Comparison of ENCODE assay signal across 8 cellular contexts in the genomic region with DNA sequence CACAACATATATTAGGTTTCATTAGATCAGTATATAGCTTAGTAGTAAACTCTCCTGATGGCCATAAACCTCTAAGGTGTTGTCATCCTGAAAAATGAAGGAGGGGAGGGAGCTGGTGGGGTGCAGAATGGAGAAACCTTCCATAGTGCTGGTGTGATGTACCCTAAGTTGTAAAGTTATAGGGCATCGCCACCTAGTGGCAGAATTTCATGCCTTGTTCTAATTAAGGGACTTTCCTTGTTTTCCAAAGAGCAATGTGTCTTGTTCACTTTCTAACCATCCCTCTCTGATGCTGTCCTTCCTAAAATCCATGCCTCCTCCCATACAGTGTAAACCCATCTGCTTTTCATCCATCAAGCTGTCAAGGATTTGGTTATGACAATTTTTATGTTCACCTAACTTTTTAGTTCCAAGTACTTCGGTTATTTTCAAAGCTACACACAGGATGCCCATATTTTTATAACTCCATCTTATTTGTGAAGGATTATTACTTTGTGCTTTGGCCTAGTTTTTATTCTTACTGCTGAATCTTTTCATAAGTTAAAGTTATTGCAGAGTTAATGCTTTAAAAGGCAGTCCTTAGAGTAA. TPM values are rescaled to one million over a fixed set of nuclear protein-coding genes. Genes with fewer than 3 reads are reported as not detected.
DNase-seq lines count a peak whose midpoint lies in the region; ATAC-seq and TF ChIP-seq lines count a peak whose summit lies in the region.

No MANE protein-coding gene starts in this region.

- no peak overlapping the region for H3K4me3 ChIP-seq in HL-60 (replicated peaks; ENCODE audit: insufficient read depth, low read length)

- H3K4me3 Mint-ChIP-seq in immature natural killer cell: no peak overlapping the region

- DNase-seq in SIG-M5 treated with dmso at 0.1 percent for 504 hours (lab: John Stamatoyannopoulos, UW; ENCODE audit: unreplicated experiment) (peak; percentile 29), SIG-M5 (lab: John Stamatoyannopoulos, UW) (no peak), HL-60 (ENCODE audit: low read depth in 1 of 2, low spot score in 1 of 2) (peak in 1 of 2 experiments; percentile 54), amniotic stem cell (lab: John Stamatoyannopoulos, UW) (peak; percentile 41), immature natural killer cell (peak; percentile 29 to 48 (median 44)), D341Med (ENCODE audit: low spot score) (no peak)
- DNase-seq in stimulated activated CD4-positive, alpha-beta T cell treated with anti-CD3 and anti-CD28 coated beads, Interleukin-2, amount 100 ng/mL, for 48 hours: peak; percentile 44 to 46

- H3K27me3 ChIP-seq in HL-60 (ENCODE audit: insufficient read depth, poor library complexity, severe bottlenecking): no peaks in the 10 kb centered on the region

- H3K27ac ChIP-seq in HL-60 (replicated peaks): no peak overlapping the region

- peaks cover 1 to 19% (median 2%) of the 10 kb centered on the region in 3 donors for H3K27me3 Mint-ChIP-seq in immature natural killer cell (ENCODE audit: low read depth in 3 of 3)

- H3K4me1 Mint-ChIP-seq in immature natural killer cell: peaks cover 19 to 23% of the 10 kb centered on the region in 2 donors

- H3K36me3 Mint-ChIP-seq in immature natural killer cell: peaks cover 0 to 3% (median 3%) of the 10 kb centered on the region in 3 donors

- no peaks in the 10 kb centered on the region for H3K9me3 Mint-ChIP-seq in immature natural killer cell

- peak; percentile 39 for ATAC-seq in SK-N-SH treated with all-trans-retinoic acid at 6 μM for 48 hours

- H3K27ac Mint-ChIP-seq in immature natural killer cell: peak overlapping the region in 1 of 6 donors; percentile 24

- peak; percentile 22 for TF ChIP-seq CTCF in HL-60 (IDR thresholded peaks at IDR 0.05; ENCODE audit: insufficient read depth, low read length)

TF ChIP-seq in SK-N-SH treated with all-trans-retinoic acid at 6 μM for 48 hours, 23 proteins besides CTCF, POLR2A, EP300 and RAD21:
- TF ChIP-seq OSR1 (CRISPR knock-in tag; IDR thresholded peaks at IDR 0.05): no peak
- no peak for TF ChIP-seq CSDC2 (CRISPR knock-in tag; IDR thresholded peaks at IDR 0.05)
- TF ChIP-seq TCF4 (CRISPR knock-in tag; IDR thresholded peaks at IDR 0.05; ENCODE audit: borderline replicate concordance): no peak
- no peak for TF ChIP-seq ZNF8 (CRISPR knock-in tag; IDR thresholded peaks at IDR 0.05)
- TF ChIP-seq, protein P1, sequence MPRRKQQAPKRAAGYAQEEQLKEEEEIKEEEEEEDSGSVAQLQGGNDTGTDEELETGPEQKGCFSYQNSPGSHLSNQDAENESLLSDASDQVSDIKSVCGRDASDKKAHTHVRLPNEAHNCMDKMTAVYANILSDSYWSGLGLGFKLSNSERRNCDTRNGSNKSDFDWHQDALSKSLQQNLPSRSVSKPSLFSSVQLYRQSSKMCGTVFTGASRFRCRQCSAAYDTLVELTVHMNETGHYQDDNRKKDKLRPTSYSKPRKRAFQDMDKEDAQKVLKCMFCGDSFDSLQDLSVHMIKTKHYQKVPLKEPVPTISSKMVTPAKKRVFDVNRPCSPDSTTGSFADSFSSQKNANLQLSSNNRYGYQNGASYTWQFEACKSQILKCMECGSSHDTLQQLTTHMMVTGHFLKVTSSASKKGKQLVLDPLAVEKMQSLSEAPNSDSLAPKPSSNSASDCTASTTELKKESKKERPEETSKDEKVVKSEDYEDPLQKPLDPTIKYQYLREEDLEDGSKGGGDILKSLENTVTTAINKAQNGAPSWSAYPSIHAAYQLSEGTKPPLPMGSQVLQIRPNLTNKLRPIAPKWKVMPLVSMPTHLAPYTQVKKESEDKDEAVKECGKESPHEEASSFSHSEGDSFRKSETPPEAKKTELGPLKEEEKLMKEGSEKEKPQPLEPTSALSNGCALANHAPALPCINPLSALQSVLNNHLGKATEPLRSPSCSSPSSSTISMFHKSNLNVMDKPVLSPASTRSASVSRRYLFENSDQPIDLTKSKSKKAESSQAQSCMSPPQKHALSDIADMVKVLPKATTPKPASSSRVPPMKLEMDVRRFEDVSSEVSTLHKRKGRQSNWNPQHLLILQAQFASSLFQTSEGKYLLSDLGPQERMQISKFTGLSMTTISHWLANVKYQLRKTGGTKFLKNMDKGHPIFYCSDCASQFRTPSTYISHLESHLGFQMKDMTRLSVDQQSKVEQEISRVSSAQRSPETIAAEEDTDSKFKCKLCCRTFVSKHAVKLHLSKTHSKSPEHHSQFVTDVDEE (CRISPR knock-in tag; IDR thresholded peaks at IDR 0.05): no peak
- TF ChIP-seq, protein P2, sequence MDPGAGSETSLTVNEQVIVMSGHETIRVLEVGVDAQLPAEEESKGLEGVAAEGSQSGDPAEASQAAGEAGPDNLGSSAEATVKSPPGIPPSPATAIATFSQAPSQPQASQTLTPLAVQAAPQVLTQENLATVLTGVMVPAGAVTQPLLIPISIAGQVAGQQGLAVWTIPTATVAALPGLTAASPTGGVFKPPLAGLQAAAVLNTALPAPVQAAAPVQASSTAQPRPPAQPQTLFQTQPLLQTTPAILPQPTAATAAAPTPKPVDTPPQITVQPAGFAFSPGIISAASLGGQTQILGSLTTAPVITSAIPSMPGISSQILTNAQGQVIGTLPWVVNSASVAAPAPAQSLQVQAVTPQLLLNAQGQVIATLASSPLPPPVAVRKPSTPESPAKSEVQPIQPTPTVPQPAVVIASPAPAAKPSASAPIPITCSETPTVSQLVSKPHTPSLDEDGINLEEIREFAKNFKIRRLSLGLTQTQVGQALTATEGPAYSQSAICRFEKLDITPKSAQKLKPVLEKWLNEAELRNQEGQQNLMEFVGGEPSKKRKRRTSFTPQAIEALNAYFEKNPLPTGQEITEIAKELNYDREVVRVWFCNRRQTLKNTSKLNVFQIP (CRISPR knock-in tag; IDR thresholded peaks at IDR 0.05; ENCODE audit: borderline replicate concordance, low read depth): no peak
- no peak for TF ChIP-seq TOX (CRISPR knock-in tag; IDR thresholded peaks at IDR 0.05; ENCODE audit: borderline replicate concordance)
- no peak for TF ChIP-seq RARB (CRISPR knock-in tag; IDR thresholded peaks at IDR 0.05)
- no peak for TF ChIP-seq ZNF565 (CRISPR knock-in tag; conservative IDR thresholded peaks at IDR 0.05; ENCODE audit: low read depth)
- TF ChIP-seq, protein P3, sequence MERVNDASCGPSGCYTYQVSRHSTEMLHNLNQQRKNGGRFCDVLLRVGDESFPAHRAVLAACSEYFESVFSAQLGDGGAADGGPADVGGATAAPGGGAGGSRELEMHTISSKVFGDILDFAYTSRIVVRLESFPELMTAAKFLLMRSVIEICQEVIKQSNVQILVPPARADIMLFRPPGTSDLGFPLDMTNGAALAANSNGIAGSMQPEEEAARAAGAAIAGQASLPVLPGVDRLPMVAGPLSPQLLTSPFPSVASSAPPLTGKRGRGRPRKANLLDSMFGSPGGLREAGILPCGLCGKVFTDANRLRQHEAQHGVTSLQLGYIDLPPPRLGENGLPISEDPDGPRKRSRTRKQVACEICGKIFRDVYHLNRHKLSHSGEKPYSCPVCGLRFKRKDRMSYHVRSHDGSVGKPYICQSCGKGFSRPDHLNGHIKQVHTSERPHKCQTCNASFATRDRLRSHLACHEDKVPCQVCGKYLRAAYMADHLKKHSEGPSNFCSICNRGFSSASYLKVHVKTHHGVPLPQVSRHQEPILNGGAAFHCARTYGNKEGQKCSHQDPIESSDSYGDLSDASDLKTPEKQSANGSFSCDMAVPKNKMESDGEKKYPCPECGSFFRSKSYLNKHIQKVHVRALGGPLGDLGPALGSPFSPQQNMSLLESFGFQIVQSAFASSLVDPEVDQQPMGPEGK (CRISPR knock-in tag; IDR thresholded peaks at IDR 0.05; ENCODE audit: borderline replicate concordance): no peak
- TF ChIP-seq, protein P4, sequence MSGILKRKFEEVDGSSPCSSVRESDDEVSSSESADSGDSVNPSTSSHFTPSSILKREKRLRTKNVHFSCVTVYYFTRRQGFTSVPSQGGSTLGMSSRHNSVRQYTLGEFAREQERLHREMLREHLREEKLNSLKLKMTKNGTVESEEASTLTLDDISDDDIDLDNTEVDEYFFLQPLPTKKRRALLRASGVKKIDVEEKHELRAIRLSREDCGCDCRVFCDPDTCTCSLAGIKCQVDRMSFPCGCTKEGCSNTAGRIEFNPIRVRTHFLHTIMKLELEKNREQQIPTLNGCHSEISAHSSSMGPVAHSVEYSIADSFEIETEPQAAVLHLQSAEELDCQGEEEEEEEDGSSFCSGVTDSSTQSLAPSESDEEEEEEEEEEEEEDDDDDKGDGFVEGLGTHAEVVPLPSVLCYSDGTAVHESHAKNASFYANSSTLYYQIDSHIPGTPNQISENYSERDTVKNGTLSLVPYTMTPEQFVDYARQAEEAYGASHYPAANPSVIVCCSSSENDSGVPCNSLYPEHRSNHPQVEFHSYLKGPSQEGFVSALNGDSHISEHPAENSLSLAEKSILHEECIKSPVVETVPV (CRISPR knock-in tag; IDR thresholded peaks at IDR 0.05): no peak
- no peak for TF ChIP-seq ZFP30 (CRISPR knock-in tag; IDR thresholded peaks at IDR 0.05)
- TF ChIP-seq BACH2 (CRISPR knock-in tag; IDR thresholded peaks at IDR 0.05; ENCODE audit: borderline replicate concordance): no peak
- TF ChIP-seq PPARA (CRISPR knock-in tag; IDR thresholded peaks at IDR 0.05; ENCODE audit: borderline replicate concordance): no peak
- no peak for TF ChIP-seq SNAI2 (CRISPR knock-in tag; IDR thresholded peaks at IDR 0.05)
- TF ChIP-seq ZFP3 (CRISPR knock-in tag; IDR thresholded peaks at IDR 0.05): no peak
- TF ChIP-seq GLIS3 (CRISPR knock-in tag; IDR thresholded peaks at IDR 0.05): no peak
- TF ChIP-seq, protein P5, sequence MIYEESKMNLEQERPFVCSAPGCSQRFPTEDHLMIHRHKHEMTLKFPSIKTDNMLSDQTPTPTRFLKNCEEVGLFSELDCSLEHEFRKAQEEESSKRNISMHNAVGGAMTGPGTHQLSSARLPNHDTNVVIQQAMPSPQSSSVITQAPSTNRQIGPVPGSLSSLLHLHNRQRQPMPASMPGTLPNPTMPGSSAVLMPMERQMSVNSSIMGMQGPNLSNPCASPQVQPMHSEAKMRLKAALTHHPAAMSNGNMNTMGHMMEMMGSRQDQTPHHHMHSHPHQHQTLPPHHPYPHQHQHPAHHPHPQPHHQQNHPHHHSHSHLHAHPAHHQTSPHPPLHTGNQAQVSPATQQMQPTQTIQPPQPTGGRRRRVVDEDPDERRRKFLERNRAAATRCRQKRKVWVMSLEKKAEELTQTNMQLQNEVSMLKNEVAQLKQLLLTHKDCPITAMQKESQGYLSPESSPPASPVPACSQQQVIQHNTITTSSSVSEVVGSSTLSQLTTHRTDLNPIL (CRISPR knock-in tag; IDR thresholded peaks at IDR 0.05; ENCODE audit: low read depth): no peak
- TF ChIP-seq ZC3H10 (CRISPR knock-in tag; IDR thresholded peaks at IDR 0.05): no peak

RNA-seq across cellular contexts. Expression of a gene that starts 4.5 kb away (rescaled TPM):
- polyA plus RNA-seq in immature natural killer cell: 10 to 100 TPM; 45.8 to 49.8 (median 47.4) TPM

Comparison
In these comparisons a context has a peak if more than half of its experiments do, and no peak if none do; other contexts are left out.
1. DNase-seq: peak in SIG-M5 treated with dmso at 0.1 percent for 504 hours (single experiment), amniotic stem cell (single experiment), immature natural killer cell (3 of 3) and stimulated activated CD4-positive, alpha-beta T cell treated with anti-CD3 and anti-CD28 coated beads, Interleukin-2, amount 100 ng/mL, for 48 hours (2 of 2); none in SIG-M5 (single experiment) and D341Med (single experiment).